In genomic region chr18:13178976-13179375, GRCh38 we compare ENCODE assay signal across 1 cellular context.
TF ChIP-seq lines count a peak whose summit lies in the region.

No MANE protein-coding gene starts in this region.

TF ChIP-seq in IMR-90, 13 proteins besides CTCF, POLR2A, EP300 and RAD21:
- TF ChIP-seq CHD1 (IDR thresholded peaks at IDR 0.05; ENCODE audit: low read depth, low read length) (no peak), SMC3 (IDR thresholded peaks at IDR 0.05; ENCODE audit: low read depth, low read length) (no peak), FOS (IDR thresholded peaks at IDR 0.05; ENCODE audit: low read depth, low read length) (no peak), MXI1 (IDR thresholded peaks at IDR 0.05; ENCODE audit: borderline replicate concordance, low read depth, low read length) (no peak), MAZ (IDR thresholded peaks at IDR 0.05; ENCODE audit: borderline replicate concordance, low read depth, low read length) (no peak), MAFK (IDR thresholded peaks at IDR 0.05; ENCODE audit: low read depth, low read length) (no peak), BHLHE40 (IDR thresholded peaks at IDR 0.05; ENCODE audit: low read depth, low read length) (no peak), ELK1 (IDR thresholded peaks at IDR 0.05; ENCODE audit: borderline replicate concordance, low read depth, low read length) (no peak), CEBPB (IDR thresholded peaks at IDR 0.05; ENCODE audit: low read depth, low read length) (no peak), RCOR1 (IDR thresholded peaks at IDR 0.05; ENCODE audit: insufficient replicate concordance, low read length) (no peak), USF2 (IDR thresholded peaks at IDR 0.05; ENCODE audit: low read depth, low read length) (no peak), NFE2L2 (IDR thresholded peaks at IDR 0.05; ENCODE audit: low read depth, low read length) (no peak), RFX5 (IDR thresholded peaks at IDR 0.05; ENCODE audit: low read depth, low read length) (no peak)
